In the genomic region with DNA sequence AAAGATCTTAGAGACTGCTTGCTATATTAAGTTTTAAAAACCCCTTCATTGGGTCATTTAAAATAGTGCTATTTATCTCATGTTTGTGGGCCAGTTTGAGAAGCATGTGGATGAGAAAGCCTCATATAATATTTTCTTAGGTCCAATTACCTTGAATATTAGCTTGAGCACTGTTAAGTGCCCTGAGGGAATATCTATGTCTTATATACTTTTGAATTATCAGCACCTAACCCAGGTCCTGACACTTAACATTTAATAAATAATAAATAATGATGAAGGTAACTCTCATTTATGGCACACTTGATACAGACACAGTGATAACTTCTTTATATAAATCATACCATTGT, we compare ENCODE assay signal across 2 cellular contexts.
TF ChIP-seq lines count a peak whose summit lies in the region.

No MANE protein-coding gene starts in this region.

TF ChIP-seq in SK-N-SH, 30 proteins besides CTCF, POLR2A, EP300 and RAD21 (continued from another document):
- TF ChIP-seq, protein P1, sequence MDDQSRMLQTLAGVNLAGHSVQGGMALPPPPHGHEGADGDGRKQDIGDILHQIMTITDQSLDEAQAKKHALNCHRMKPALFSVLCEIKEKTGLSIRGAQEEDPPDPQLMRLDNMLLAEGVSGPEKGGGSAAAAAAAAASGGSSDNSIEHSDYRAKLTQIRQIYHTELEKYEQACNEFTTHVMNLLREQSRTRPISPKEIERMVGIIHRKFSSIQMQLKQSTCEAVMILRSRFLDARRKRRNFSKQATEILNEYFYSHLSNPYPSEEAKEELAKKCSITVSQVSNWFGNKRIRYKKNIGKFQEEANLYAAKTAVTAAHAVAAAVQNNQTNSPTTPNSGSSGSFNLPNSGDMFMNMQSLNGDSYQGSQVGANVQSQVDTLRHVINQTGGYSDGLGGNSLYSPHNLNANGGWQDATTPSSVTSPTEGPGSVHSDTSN (IDR thresholded peaks at IDR 0.05): no peak
- TF ChIP-seq JUND (IDR thresholded peaks at IDR 0.05): no peak

TF ChIP-seq in SK-N-SH treated with all-trans-retinoic acid at 6 μM for 48 hours, 23 proteins besides CTCF, POLR2A, EP300 and RAD21 (continued from another document):
- TF ChIP-seq, protein P2, sequence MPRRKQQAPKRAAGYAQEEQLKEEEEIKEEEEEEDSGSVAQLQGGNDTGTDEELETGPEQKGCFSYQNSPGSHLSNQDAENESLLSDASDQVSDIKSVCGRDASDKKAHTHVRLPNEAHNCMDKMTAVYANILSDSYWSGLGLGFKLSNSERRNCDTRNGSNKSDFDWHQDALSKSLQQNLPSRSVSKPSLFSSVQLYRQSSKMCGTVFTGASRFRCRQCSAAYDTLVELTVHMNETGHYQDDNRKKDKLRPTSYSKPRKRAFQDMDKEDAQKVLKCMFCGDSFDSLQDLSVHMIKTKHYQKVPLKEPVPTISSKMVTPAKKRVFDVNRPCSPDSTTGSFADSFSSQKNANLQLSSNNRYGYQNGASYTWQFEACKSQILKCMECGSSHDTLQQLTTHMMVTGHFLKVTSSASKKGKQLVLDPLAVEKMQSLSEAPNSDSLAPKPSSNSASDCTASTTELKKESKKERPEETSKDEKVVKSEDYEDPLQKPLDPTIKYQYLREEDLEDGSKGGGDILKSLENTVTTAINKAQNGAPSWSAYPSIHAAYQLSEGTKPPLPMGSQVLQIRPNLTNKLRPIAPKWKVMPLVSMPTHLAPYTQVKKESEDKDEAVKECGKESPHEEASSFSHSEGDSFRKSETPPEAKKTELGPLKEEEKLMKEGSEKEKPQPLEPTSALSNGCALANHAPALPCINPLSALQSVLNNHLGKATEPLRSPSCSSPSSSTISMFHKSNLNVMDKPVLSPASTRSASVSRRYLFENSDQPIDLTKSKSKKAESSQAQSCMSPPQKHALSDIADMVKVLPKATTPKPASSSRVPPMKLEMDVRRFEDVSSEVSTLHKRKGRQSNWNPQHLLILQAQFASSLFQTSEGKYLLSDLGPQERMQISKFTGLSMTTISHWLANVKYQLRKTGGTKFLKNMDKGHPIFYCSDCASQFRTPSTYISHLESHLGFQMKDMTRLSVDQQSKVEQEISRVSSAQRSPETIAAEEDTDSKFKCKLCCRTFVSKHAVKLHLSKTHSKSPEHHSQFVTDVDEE (CRISPR knock-in tag; IDR thresholded peaks at IDR 0.05): no peak
- no peak for TF ChIP-seq PPARA (CRISPR knock-in tag; IDR thresholded peaks at IDR 0.05; ENCODE audit: borderline replicate concordance)
- TF ChIP-seq TCF4 (CRISPR knock-in tag; IDR thresholded peaks at IDR 0.05; ENCODE audit: borderline replicate concordance): no peak
